In the genomic region with DNA sequence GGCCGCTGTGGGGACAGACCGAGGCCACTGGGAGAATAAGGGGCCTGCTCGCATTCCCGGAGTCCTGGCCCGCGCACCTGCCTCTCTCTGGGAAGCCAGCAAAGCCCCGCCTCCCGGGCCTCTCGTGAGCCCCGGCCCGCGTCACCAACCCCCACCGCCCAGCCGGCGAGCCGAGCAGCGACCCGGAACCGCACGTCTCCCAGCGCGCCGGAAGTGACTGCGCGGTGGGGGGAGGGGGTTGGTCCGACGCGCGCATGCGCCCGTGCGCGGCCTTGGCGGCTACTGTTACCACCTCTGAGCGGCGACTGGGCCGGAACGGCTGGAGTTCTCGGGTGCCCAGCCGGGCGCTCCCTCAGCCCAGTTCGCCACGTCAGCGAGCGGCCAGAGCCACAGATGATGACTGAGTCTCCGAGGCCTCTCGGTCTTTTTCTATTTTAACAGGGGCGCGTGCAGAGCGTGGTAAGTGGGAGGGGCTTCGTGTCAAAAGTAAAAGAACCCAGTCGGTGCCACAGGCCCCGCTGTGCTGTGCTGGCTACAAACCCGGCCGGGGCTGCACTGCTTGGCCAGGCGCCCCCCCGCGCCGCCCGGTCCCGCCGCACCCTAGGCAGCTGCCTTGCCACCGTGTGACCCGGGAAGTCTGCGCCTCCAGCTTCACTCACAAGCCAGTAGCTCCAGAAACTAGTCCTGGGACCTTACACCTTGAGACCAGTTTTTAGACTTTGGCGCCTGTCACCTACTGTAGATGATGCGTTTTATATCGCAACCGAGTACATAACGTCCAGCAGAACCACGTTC, we compare ENCODE assay signal across 1 cellular context.
TF ChIP-seq lines count a peak whose summit lies in the region.

A gene with protein sequence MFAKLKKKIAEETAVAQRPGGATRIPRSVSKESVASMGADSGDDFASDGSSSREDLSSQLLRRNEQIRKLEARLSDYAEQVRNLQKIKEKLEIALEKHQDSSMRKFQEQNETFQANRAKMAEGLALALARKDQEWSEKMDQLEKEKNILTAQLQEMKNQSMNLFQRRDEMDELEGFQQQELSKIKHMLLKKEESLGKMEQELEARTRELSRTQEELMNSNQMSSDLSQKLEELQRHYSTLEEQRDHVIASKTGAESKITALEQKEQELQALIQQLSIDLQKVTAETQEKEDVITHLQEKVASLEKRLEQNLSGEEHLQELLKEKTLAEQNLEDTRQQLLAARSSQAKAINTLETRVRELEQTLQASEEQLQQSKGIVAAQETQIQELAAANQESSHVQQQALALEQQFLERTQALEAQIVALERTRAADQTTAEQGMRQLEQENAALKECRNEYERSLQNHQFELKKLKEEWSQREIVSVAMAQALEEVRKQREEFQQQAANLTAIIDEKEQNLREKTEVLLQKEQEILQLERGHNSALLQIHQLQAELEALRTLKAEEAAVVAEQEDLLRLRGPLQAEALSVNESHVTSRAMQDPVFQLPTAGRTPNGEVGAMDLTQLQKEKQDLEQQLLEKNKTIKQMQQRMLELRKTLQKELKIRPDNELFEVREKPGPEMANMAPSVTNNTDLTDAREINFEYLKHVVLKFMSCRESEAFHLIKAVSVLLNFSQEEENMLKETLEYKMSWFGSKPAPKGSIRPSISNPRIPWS (minus strand): TSS at position 190 of the 795 bp plus-strand sequence. CDS start 2,372 bp downstream, outside the sequence.

TF ChIP-seq in HepG2, 621 proteins besides CTCF, POLR2A, EP300 and RAD21 (continued from another document and continues in another):
- TF ChIP-seq, protein P1, sequence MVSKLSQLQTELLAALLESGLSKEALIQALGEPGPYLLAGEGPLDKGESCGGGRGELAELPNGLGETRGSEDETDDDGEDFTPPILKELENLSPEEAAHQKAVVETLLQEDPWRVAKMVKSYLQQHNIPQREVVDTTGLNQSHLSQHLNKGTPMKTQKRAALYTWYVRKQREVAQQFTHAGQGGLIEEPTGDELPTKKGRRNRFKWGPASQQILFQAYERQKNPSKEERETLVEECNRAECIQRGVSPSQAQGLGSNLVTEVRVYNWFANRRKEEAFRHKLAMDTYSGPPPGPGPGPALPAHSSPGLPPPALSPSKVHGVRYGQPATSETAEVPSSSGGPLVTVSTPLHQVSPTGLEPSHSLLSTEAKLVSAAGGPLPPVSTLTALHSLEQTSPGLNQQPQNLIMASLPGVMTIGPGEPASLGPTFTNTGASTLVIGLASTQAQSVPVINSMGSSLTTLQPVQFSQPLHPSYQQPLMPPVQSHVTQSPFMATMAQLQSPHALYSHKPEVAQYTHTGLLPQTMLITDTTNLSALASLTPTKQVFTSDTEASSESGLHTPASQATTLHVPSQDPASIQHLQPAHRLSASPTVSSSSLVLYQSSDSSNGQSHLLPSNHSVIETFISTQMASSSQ (IDR thresholded peaks at IDR 0.05; ENCODE audit: low read depth): no peak
- TF ChIP-seq, protein P1 (CRISPR knock-in tag; IDR thresholded peaks at IDR 0.05; ENCODE audit: borderline replicate concordance): 0 out of 2 replicates have a peak, but pooled peaks have one; percentile 60
- TF ChIP-seq BCL6 (CRISPR knock-in tag; IDR thresholded peaks at IDR 0.05) (no peak; the same call in 1 of the 2 replicates), GTF2F1 (IDR thresholded peaks at IDR 0.05; ENCODE audit: low read length) (no peak), SIN3A (IDR thresholded peaks at IDR 0.05; ENCODE audit: borderline replicate concordance, low read depth, low read length) (peak; percentile 56), ZNF552 (CRISPR knock-in tag; IDR thresholded peaks at IDR 0.05; ENCODE audit: borderline replicate concordance) (no peak), MEIS1 (CRISPR knock-in tag; IDR thresholded peaks at IDR 0.05; ENCODE audit: borderline replicate concordance) (peak; percentile 77; the same call in 1 of the 2 replicates), MAZ (IDR thresholded peaks at IDR 0.05; ENCODE audit: borderline replicate concordance, low read depth, low read length) (peak; percentile 97), MAZ (CRISPR knock-in tag; IDR thresholded peaks at IDR 0.05; ENCODE audit: low read depth) (peak; percentile 97), HDAC6 (IDR thresholded peaks at IDR 0.05; ENCODE audit: low read depth, low read length) (no peak), DNMT3B (CRISPR knock-in tag; conservative IDR thresholded peaks at IDR 0.05) (0 out of 2 replicates have a peak, but pooled peaks have one; percentile 47), ZNF121 (CRISPR knock-in tag; IDR thresholded peaks at IDR 0.05) (no peak; the same call in 1 of the 2 replicates), HMG20B (CRISPR knock-in tag; conservative IDR thresholded peaks at IDR 0.05) (no peak), FOXK1 (CRISPR knock-in tag; IDR thresholded peaks at IDR 0.05; ENCODE audit: borderline replicate concordance, low read depth) (peak; percentile 87), FOXA3 (CRISPR knock-in tag; IDR thresholded peaks at IDR 0.05) (peak; percentile 69), SMAD9 (CRISPR knock-in tag; IDR thresholded peaks at IDR 0.05) (no peak), HOXD1 (CRISPR knock-in tag; IDR thresholded peaks at IDR 0.05) (no peak; the same call in 1 of the 2 replicates), PPARG (CRISPR knock-in tag; conservative IDR thresholded peaks at IDR 0.05) (no peak; the same call in 1 of the 2 replicates), NFIB (CRISPR knock-in tag; IDR thresholded peaks at IDR 0.05; ENCODE audit: borderline replicate concordance) (no peak), EZH2 (conservative IDR thresholded peaks at IDR 0.05; ENCODE audit: low read depth, low read length) (no peak), NKX3-1 (CRISPR knock-in tag; IDR thresholded peaks at IDR 0.05) (peak; percentile 78; the same call in 1 of the 2 replicates), PHF8 (CRISPR knock-in tag; IDR thresholded peaks at IDR 0.05) (peak; percentile 87), ZNF205 (CRISPR knock-in tag; IDR thresholded peaks at IDR 0.05) (peak; percentile 86), POLR2G (IDR thresholded peaks at IDR 0.05; ENCODE audit: low read depth, low read length) (peak; percentile 94)
- TF ChIP-seq, protein P2, sequence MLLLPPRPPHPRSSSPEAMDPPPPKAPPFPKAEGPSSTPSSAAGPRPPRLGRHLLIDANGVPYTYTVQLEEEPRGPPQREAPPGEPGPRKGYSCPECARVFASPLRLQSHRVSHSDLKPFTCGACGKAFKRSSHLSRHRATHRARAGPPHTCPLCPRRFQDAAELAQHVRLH (CRISPR knock-in tag; IDR thresholded peaks at IDR 0.05; ENCODE audit: borderline replicate concordance, low read depth): no peak
- TF ChIP-seq, protein P3, sequence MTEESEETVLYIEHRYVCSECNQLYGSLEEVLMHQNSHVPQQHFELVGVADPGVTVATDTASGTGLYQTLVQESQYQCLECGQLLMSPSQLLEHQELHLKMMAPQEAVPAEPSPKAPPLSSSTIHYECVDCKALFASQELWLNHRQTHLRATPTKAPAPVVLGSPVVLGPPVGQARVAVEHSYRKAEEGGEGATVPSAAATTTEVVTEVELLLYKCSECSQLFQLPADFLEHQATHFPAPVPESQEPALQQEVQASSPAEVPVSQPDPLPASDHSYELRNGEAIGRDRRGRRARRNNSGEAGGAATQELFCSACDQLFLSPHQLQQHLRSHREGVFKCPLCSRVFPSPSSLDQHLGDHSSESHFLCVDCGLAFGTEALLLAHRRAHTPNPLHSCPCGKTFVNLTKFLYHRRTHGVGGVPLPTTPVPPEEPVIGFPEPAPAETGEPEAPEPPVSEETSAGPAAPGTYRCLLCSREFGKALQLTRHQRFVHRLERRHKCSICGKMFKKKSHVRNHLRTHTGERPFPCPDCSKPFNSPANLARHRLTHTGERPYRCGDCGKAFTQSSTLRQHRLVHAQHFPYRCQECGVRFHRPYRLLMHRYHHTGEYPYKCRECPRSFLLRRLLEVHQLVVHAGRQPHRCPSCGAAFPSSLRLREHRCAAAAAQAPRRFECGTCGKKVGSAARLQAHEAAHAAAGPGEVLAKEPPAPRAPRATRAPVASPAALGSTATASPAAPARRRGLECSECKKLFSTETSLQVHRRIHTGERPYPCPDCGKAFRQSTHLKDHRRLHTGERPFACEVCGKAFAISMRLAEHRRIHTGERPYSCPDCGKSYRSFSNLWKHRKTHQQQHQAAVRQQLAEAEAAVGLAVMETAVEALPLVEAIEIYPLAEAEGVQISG (CRISPR knock-in tag; IDR thresholded peaks at IDR 0.05): peak; percentile 92
- TF ChIP-seq, protein P4, sequence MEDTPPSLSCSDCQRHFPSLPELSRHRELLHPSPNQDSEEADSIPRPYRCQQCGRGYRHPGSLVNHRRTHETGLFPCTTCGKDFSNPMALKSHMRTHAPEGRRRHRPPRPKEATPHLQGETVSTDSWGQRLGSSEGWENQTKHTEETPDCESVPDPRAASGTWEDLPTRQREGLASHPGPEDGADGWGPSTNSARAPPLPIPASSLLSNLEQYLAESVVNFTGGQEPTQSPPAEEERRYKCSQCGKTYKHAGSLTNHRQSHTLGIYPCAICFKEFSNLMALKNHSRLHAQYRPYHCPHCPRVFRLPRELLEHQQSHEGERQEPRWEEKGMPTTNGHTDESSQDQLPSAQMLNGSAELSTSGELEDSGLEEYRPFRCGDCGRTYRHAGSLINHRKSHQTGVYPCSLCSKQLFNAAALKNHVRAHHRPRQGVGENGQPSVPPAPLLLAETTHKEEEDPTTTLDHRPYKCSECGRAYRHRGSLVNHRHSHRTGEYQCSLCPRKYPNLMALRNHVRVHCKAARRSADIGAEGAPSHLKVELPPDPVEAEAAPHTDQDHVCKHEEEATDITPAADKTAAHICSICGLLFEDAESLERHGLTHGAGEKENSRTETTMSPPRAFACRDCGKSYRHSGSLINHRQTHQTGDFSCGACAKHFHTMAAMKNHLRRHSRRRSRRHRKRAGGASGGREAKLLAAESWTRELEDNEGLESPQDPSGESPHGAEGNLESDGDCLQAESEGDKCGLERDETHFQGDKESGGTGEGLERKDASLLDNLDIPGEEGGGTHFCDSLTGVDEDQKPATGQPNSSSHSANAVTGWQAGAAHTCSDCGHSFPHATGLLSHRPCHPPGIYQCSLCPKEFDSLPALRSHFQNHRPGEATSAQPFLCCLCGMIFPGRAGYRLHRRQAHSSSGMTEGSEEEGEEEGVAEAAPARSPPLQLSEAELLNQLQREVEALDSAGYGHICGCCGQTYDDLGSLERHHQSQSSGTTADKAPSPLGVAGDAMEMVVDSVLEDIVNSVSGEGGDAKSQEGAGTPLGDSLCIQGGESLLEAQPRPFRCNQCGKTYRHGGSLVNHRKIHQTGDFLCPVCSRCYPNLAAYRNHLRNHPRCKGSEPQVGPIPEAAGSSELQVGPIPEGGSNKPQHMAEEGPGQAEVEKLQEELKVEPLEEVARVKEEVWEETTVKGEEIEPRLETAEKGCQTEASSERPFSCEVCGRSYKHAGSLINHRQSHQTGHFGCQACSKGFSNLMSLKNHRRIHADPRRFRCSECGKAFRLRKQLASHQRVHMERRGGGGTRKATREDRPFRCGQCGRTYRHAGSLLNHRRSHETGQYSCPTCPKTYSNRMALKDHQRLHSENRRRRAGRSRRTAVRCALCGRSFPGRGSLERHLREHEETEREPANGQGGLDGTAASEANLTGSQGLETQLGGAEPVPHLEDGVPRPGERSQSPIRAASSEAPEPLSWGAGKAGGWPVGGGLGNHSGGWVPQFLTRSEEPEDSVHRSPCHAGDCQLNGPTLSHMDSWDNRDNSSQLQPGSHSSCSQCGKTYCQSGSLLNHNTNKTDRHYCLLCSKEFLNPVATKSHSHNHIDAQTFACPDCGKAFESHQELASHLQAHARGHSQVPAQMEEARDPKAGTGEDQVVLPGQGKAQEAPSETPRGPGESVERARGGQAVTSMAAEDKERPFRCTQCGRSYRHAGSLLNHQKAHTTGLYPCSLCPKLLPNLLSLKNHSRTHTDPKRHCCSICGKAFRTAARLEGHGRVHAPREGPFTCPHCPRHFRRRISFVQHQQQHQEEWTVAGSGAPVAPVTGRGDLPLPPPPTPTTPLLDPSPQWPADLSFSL (CRISPR knock-in tag; IDR thresholded peaks at IDR 0.05): no peak
- TF ChIP-seq, protein P5, sequence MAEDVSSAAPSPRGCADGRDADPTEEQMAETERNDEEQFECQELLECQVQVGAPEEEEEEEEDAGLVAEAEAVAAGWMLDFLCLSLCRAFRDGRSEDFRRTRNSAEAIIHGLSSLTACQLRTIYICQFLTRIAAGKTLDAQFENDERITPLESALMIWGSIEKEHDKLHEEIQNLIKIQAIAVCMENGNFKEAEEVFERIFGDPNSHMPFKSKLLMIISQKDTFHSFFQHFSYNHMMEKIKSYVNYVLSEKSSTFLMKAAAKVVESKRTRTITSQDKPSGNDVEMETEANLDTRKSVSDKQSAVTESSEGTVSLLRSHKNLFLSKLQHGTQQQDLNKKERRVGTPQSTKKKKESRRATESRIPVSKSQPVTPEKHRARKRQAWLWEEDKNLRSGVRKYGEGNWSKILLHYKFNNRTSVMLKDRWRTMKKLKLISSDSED (CRISPR knock-in tag; IDR thresholded peaks at IDR 0.05): no peak
- TF ChIP-seq, protein P6, sequence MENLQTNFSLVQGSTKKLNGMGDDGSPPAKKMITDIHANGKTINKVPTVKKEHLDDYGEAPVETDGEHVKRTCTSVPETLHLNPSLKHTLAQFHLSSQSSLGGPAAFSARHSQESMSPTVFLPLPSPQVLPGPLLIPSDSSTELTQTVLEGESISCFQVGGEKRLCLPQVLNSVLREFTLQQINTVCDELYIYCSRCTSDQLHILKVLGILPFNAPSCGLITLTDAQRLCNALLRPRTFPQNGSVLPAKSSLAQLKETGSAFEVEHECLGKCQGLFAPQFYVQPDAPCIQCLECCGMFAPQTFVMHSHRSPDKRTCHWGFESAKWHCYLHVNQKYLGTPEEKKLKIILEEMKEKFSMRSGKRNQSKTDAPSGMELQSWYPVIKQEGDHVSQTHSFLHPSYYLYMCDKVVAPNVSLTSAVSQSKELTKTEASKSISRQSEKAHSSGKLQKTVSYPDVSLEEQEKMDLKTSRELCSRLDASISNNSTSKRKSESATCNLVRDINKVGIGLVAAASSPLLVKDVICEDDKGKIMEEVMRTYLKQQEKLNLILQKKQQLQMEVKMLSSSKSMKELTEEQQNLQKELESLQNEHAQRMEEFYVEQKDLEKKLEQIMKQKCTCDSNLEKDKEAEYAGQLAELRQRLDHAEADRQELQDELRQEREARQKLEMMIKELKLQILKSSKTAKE (CRISPR knock-in tag; IDR thresholded peaks at IDR 0.05; ENCODE audit: borderline replicate concordance): peak; percentile 64; the same call in 1 of the 2 replicates
- TF ChIP-seq, protein P7, sequence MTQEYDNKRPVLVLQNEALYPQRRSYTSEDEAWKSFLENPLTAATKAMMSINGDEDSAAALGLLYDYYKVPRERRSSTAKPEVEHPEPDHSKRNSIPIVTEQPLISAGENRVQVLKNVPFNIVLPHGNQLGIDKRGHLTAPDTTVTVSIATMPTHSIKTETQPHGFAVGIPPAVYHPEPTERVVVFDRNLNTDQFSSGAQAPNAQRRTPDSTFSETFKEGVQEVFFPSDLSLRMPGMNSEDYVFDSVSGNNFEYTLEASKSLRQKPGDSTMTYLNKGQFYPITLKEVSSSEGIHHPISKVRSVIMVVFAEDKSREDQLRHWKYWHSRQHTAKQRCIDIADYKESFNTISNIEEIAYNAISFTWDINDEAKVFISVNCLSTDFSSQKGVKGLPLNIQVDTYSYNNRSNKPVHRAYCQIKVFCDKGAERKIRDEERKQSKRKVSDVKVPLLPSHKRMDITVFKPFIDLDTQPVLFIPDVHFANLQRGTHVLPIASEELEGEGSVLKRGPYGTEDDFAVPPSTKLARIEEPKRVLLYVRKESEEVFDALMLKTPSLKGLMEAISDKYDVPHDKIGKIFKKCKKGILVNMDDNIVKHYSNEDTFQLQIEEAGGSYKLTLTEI (CRISPR knock-in tag; conservative IDR thresholded peaks at IDR 0.05): no peak
